Comparison of ENCODE assay signal across 23 cellular contexts in genomic region chr10:95324436-95325268, GRCh38.
"Had no signal": no experiment of that assay in that cellular context is flagged by ENCODE, and none has a peak within 500 bp of the region (broad histone marks: within the 10 kb centered on the region; RNA-seq: fewer than 3 reads in every experiment).

No MANE protein-coding gene starts in this region.

- H3K27me3 ChIP-seq: foreskin keratinocyte, left lung, stomach, thyroid gland had no signal

- ATAC-seq: activated CD8-positive, alpha-beta T cell treated with anti-CD3 and anti-CD28 coated beads for 36 hours; activated T-helper 17 cell treated with anti-CD3 and anti-CD28 coated beads, Interleukin-2, amount 50 U/mL, for 72 hours; foreskin keratinocyte; left lung; mucosa of descending colon; stimulated activated effector memory CD8-positive, alpha-beta T cell treated with anti-CD3 and anti-CD28 coated beads, Interleukin-12 subunit alpha, Interleukin-12 subunit beta, amount 100 ng/mL, for 72 hours; T-cell had no signal

- H3K4me3 ChIP-seq: left lung, mucosa of descending colon, stomach, thyroid gland had no signal

- H3K36me3 ChIP-seq: thyroid gland had no signal

- H3K27ac ChIP-seq: foreskin keratinocyte, left lung, thyroid gland had no signal

- DNase-seq: activated CD4-positive, alpha-beta T cell treated with anti-CD3 and anti-CD28 coated beads, Interleukin-2, amount 10 ng/mL, durations not matched to agents 24 days and 14 days; activated CD4-positive, CD25-positive, alpha-beta regulatory T cell; activated CD8-positive, alpha-beta T cell treated with anti-CD3 and anti-CD28 coated beads for 36 hours; activated naive CD4-positive, alpha-beta T cell; activated naive CD8-positive, alpha-beta T cell treated with anti-CD3 and anti-CD28 coated beads for 36 hours; activated T-cell treated with anti-CD3 and anti-CD28 coated beads, Interleukin-2, amount 50 U/mL, for 1 hour; amniotic stem cell; caudate nucleus; endodermal cell; foreskin keratinocyte; kidney; left lung; mucosa of descending colon; naive B cell; small intestine; stimulated activated CD4-positive, alpha-beta T cell treated with anti-CD3 and anti-CD28 coated beads, Interleukin-15, amount 100 ng/mL, for 24 hours; stimulated activated CD4-positive, alpha-beta T cell treated with anti-CD3 and anti-CD28 coated beads, Interleukin-2, amount 100 ng/mL, for 48 hours; stomach; T-cell; T-helper 9 cell; thyroid gland had no signal

- H3K9me3 ChIP-seq: left lung, mucosa of descending colon, stomach, thyroid gland had no signal
